ENCODE assay signal across 8 cellular contexts in the genomic region with DNA sequence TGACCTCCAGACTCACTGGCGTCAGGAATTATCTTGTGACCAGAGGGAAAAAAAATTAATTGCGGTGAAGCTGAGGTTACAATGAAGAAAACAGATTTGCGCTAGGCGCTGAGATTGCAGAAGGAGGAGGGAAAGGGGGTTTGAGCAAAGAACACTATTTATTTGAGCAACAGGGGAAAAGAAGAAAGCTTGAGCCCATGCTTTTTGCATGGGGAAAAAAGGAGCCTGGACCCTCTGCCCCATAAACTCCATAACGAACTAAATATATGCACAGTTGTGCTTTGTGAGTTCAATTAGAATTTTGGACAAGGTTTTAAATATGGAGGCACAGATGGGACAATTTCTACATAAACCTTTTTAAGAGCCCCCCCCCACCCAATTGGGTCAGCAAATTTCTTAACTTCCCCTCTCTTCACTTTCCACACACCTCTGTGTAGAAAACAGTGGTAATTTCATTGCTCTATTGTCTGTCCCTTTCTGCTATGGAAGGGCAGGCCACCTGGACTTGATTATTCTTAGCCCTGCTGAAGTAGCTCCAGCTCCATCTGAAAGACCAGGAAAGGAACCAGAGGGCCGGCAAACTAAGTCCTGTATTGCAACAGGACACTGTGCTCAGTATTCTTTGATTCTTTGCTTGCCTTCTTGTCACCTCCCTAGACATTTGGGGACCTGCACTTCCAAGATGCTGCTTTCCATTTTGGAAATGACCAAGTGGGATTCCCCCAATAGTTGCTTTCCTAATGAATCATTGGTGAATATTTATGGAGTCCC. TPM values are rescaled to one million over a fixed set of nuclear protein-coding genes. Genes with fewer than 3 reads are reported as not detected.
A peak's percentile ranks its signal among the peaks of the same experiment; 100 is the strongest.
DNase-seq lines count a peak whose midpoint lies in the region; ATAC-seq and TF ChIP-seq lines count a peak whose summit lies in the region.

No MANE protein-coding gene starts in this region.

- H3K4me3 Mint-ChIP-seq in osteocyte (ENCODE audit: unreplicated experiment), result peak overlapping the region; percentile 93

- ATAC-seq in HG03045 (IDR thresholded peaks at IDR 0.05; ENCODE audit: unreplicated experiment) (no peak), GM18517 (IDR thresholded peaks at IDR 0.05; ENCODE audit: unreplicated experiment) (no peak)

- H3F3A ChIP-seq in OCI-LY1 (ENCODE audit: insufficient read depth, low read length), result peaks cover 28% of the 10 kb centered on the region

- H3K36me3 ChIP-seq in OCI-LY1 (ENCODE audit: insufficient read depth, low read length), result peaks cover 25% of the 10 kb centered on the region
- H3K36me3 ChIP-seq in endocrine pancreas (ENCODE audit: control insufficient read depth, insufficient read depth, low read length), result no peaks in the 10 kb centered on the region

- peaks cover 65% of the 10 kb centered on the region for H3K4me1 ChIP-seq in OCI-LY1 (ENCODE audit: insufficient read depth, low read length, severe bottlenecking)
- H3K4me1 ChIP-seq in endocrine pancreas (ENCODE audit: control insufficient read depth, insufficient read depth, low read length), result no peaks in the 10 kb centered on the region

- H3K4me3 ChIP-seq in OCI-LY1 (ENCODE audit: low read depth, low read length, poor library complexity, severe bottlenecking), result peak overlapping the region; percentile 95
- H3K4me3 ChIP-seq in endocrine pancreas (ENCODE audit: control insufficient read depth, insufficient read depth, low read length), result peak overlapping the region; percentile 62

- H3K79me2 ChIP-seq in OCI-LY1 (ENCODE audit: insufficient read depth, low read length), result peaks cover 14% of the 10 kb centered on the region

- H3K9me3 ChIP-seq in OCI-LY1 (ENCODE audit: low read length) (no peaks in the 10 kb centered on the region), endocrine pancreas (ENCODE audit: control insufficient read depth, low read length) (no peaks in the 10 kb centered on the region)

- H3K27me3 Mint-ChIP-seq in osteocyte (ENCODE audit: unreplicated experiment), result no peaks in the 10 kb centered on the region

- no peak for TF ChIP-seq CTCF in OCI-LY1 (IDR thresholded peaks at IDR 0.05; ENCODE audit: low read length)
- no peak for TF ChIP-seq CTCF in osteocyte (IDR thresholded peaks at IDR 0.05)

- peak overlapping the region; percentile 55 for H3K9ac ChIP-seq in OCI-LY1 (ENCODE audit: low read length)
- peak overlapping the region; percentile 30 for H3K9ac ChIP-seq in endocrine pancreas (ENCODE audit: control insufficient read depth, insufficient read depth, low read length)

- no peaks in the 10 kb centered on the region for H3K9me2 ChIP-seq in OCI-LY1 (ENCODE audit: low read depth, low read length)

- H3K27ac ChIP-seq in OCI-LY1 (ENCODE audit: low read depth, low read length, poor library complexity, severe bottlenecking), result peak overlapping the region; percentile 25

- H3K27me3 ChIP-seq in OCI-LY1 (ENCODE audit: insufficient read depth, low read length) (no peaks in the 10 kb centered on the region), endocrine pancreas (ENCODE audit: control insufficient read depth, insufficient read depth, low read length) (no peaks in the 10 kb centered on the region)

- H2AFZ ChIP-seq in OCI-LY1 (ENCODE audit: low read length), result no peak overlapping the region

- DNase-seq in ELR (ENCODE audit: low read depth) (peak; percentile 43), osteocyte (ENCODE audit: extremely low spot score, unreplicated experiment) (no peak), HT-29 (ENCODE audit: low spot score) (no peak), NCI-H510A treated with DMSO at 0.1 percent for 48 hours (lab: John Stamatoyannopoulos, UW) (no peak)

- no peaks in the 10 kb centered on the region for H4K20me1 ChIP-seq in OCI-LY1 (ENCODE audit: insufficient read depth, low read length)

- H3K27ac Mint-ChIP-seq in osteocyte (ENCODE audit: unreplicated experiment), result peak overlapping the region; percentile 97

- H3K4me2 ChIP-seq in OCI-LY1 (ENCODE audit: low read length), result peak overlapping the region; percentile 87

- H3K4me1 Mint-ChIP-seq in osteocyte (ENCODE audit: unreplicated experiment), result peaks cover 87% of the 10 kb centered on the region

- peaks cover 4% of the 10 kb centered on the region for H3K36me3 Mint-ChIP-seq in osteocyte (ENCODE audit: unreplicated experiment)

- no peaks in the 10 kb centered on the region for H3K9me3 Mint-ChIP-seq in osteocyte (ENCODE audit: unreplicated experiment)

RNA-seq across cellular contexts. Expression of a gene that starts 0.9 kb away (rescaled TPM):
- 73.5 and 86.9 TPM in 2 replicates for total RNA-seq in osteocyte
- 1.3 and 3.4 TPM in 2 replicates for total RNA-seq in HT-29 (2014; rRNA removed; shearing (Covaris generic))

RNA-seq across cellular contexts. Expression of a gene that starts 29.1 kb away (rescaled TPM):
- total RNA-seq in osteocyte, result 1.3 TPM in 2 replicates
- total RNA-seq in HT-29 (2014; rRNA removed; shearing (Covaris generic)), result 4.7 TPM in 2 replicates

Comparison
In these comparisons a context has a peak if more than half of its experiments do, and no peak if none do; other contexts are left out.
1. RNA of a gene that starts 0.9 kb away (total RNA-seq): 73.5 to 86.9 TPM in osteocyte; 1.3 to 3.4 TPM in HT-29; every median in the first group is over 10 times any median in the second.